Comparison of ENCODE assay signal across 9 cellular contexts in the genomic region with DNA sequence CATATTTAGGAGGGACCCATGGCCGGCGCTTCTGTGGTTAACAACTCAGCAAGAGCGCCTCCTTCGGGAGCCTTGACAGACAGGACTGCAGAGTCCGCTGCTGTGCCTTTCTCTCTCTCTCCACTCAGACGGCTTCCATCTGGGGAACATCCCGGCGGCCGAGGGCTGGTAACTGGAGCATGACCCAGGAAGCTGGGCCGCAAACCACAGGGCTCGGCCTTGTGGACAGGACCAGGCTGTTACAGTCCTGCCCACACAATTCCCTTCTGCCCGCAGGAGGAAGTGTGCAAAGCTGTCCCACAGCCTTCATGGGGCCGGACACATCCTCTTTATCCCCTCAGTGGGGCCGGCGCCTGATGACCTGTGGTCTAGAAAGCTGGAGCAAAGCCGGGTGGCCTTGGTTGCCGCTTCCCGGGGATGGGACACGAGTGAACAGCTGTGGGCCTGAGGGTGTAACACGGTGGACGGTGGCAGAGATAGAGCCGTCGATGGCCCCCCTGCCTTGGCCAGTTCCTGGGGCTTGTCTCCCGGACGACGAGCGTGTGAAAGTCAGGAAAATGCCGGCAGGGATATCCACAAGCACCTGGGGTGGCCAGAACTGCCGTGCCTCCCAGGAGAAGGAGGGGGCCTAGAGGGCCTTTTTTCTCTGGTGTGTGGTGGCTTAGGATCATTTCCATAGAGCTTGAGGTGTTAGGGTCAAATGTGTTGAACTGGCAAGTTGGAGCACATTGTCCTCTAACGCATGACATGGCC. TPM values are rescaled to one million over a fixed set of nuclear protein-coding genes. Genes with fewer than 3 reads are reported as not detected.
DNase-seq lines count a peak whose midpoint lies in the region; ATAC-seq, FAIRE-seq and TF ChIP-seq lines count a peak whose summit lies in the region.
"Had no signal": no experiment of that assay in that cellular context is flagged by ENCODE, and none has a peak within 500 bp of the region (broad histone marks: within the 10 kb centered on the region; RNA-seq: fewer than 3 reads in every experiment).

No MANE protein-coding gene starts in this region.

- H3K4me1 ChIP-seq in heart right ventricle = peaks cover 5 to 57% (median 35%) of the 10 kb centered on the region in 9 donors

- ATAC-seq in heart right ventricle (peak; percentile 59 to 78 (median 67)), sciatic nerve (peak; percentile 70)

- peak; percentile 34 for DNase-seq in ELF-1 (ENCODE audit: low read depth, low spot score)
- peak; percentile 69 to 73 for DNase-seq in heart right ventricle
- no peak for DNase-seq in sciatic nerve (ENCODE audit: low spot score)
- DNase-seq in H54 (ENCODE audit: insufficient read length, low spot score) = no peak
- DNase-seq in NCI-H187 (lab: John Stamatoyannopoulos, UW) = no peak
- no peak for DNase-seq in DMS114 treated with DMSO at 0.1 percent for 48 hours (lab: John Stamatoyannopoulos, UW; ENCODE audit: unreplicated experiment)
- no peak for DNase-seq in NCI-H2196 (lab: John Stamatoyannopoulos, UW; ENCODE audit: unreplicated experiment)
- DNase-seq: activated CD4-positive, alpha-beta memory T cell treated with anti-CD3 and anti-CD28 coated beads for 36 hours had no signal

- no peaks in the 10 kb centered on the region for H3K9me3 ChIP-seq in heart right ventricle

- 42 to 70% (median 53%) methylated on average over 30 of the region's 30 CpGs for WGBS in adipose tissue, 3 donors
- WGBS in heart right ventricle, 2 donors = 61 to 66% methylated on average over 30 of the region's 30 CpGs

- FAIRE-seq in H54 (lab: Jason Lieb, UNC) = no peak

- peaks cover 0 to 20% (median 0%) of the 10 kb centered on the region in 9 donors for H3K36me3 ChIP-seq in heart right ventricle

- no peak overlapping the region for H3K4me3 ChIP-seq in heart right ventricle

- intact Hi-C loops in heart right ventricle (cut with DNase I) (loop anchor here (1.0 to 5.0 kb wide), 12 partner anchors 35 to 285 kb away; no protein-coding TSS in a partner anchor), sciatic nerve (cut with DNase I) (loop anchor here (5.0 kb wide), 1 partner anchor 285 kb away; no protein-coding TSS in a partner anchor)

- no peak for TF ChIP-seq POLR2A in H54 (IDR thresholded peaks at IDR 0.05; ENCODE audit: low read depth, low read length)

- TF ChIP-seq CTCF in heart right ventricle (IDR thresholded peaks at IDR 0.05) = peak in 7 of 9 donors; percentile 4 to 50 (median 38)

- peaks cover 0 to 4% (median 0%) of the 10 kb centered on the region in 7 donors for H3K27me3 ChIP-seq in heart right ventricle

- H3K27ac ChIP-seq in adipose tissue (ENCODE audit: low read depth, low read length) = peak overlapping the region; percentile 36
- peak overlapping the region; percentile 69 to 86 (median 76) for H3K27ac ChIP-seq in heart right ventricle

RNA-seq across cellular contexts. Expression of a gene that starts 50.1 kb away (rescaled TPM):
- polyA plus RNA-seq in adipose tissue (100 to 1,000 TPM in 2 of 3 donors, 10 to 100 TPM in 1; 33.2 to 280 (median 121) TPM), heart right ventricle (10 to 100 TPM; 36.4 to 77.0 TPM)
- total RNA-seq in heart right ventricle (100 to 1,000 TPM in 1 of 10 donors, 10 to 100 TPM in 9; 31.3 to 126 (median 51.0) TPM), sciatic nerve (624 TPM)
- total RNA-seq: activated CD4-positive, alpha-beta memory T cell treated with anti-CD3 and anti-CD28 coated beads for 36 hours had no signal

Comparison
In these comparisons a context has a peak if more than half of its experiments do, and no peak if none do; other contexts are left out.
1. DNase-seq: peak in ELF-1 (single experiment) and heart right ventricle (2 of 2); none in sciatic nerve (single experiment), H54 (single experiment), NCI-H187 (0 of 2), DMS114 treated with DMSO at 0.1 percent for 48 hours (single experiment) and NCI-H2196 (single experiment).